Comparison of ENCODE assay signal across 14 cellular contexts in the genomic region with DNA sequence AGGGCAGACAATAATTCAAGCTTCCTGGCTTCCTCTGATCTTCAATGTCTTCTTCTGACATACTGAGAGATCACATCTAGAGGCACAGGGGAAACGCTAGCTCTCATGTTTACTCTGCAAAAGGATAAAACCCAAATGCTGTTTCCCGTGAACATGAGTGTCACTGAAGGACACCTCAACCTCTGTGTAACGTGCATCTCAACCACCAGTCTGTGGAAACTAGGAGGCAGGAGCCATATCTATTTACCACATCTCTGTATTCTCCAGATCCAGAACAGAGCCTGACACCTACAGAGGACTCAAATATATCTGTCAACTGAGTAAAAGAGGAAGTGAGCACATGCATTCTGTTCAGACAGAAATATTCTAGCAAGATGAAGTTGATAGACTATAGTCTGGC.
DNase-seq lines count a peak whose midpoint lies in the region; ATAC-seq and TF ChIP-seq lines count a peak whose summit lies in the region.
"Had no signal": no experiment of that assay in that cellular context is flagged by ENCODE, and none has a peak within 500 bp of the region (broad histone marks: within the 10 kb centered on the region; RNA-seq: fewer than 3 reads in every experiment).

No MANE protein-coding gene starts in this region.

- no peaks in the 10 kb centered on the region for H3K9me3 Mint-ChIP-seq in activated CD8-positive, alpha-beta T cell treated with anti-CD3 and anti-CD28 coated beads for 36 hours

- peaks cover 19% of the 10 kb centered on the region for H3K4me1 Mint-ChIP-seq in activated CD8-positive, alpha-beta T cell treated with anti-CD3 and anti-CD28 coated beads for 36 hours (ENCODE audit: low read depth)

- H3K36me3 Mint-ChIP-seq in activated CD8-positive, alpha-beta T cell treated with anti-CD3 and anti-CD28 coated beads for 36 hours (ENCODE audit: low read depth) = no peaks in the 10 kb centered on the region
- H3K36me3 Mint-ChIP-seq: CD8-positive, alpha-beta memory T cell had no signal

- TF ChIP-seq POLR2A in GM18505 (IDR thresholded peaks at IDR 0.05; ENCODE audit: borderline replicate concordance, extremely low read depth, insufficient read depth, insufficient read length) = no peak

- intact Hi-C loops in activated CD8-positive, alpha-beta T cell treated with anti-CD3 and anti-CD28 coated beads for 36 hours (cut with micrococcal nuclease) = no loop called here

- DNase-seq in activated CD8-positive, alpha-beta T cell treated with anti-CD3 and anti-CD28 coated beads for 36 hours = peak; percentile 24
- DNase-seq in caudate nucleus (lab: John Stamatoyannopoulos, UW) (no peak), iPS-NIHi11 (ENCODE audit: low spot score) (no peak), superior temporal gyrus (ENCODE audit: extremely low spot score) (no peak)
- DNase-seq: activated CD4-positive, alpha-beta T cell treated with anti-CD3 and anti-CD28 coated beads for 48 hours; CD8-positive, alpha-beta memory T cell; mucosa of descending colon; sigmoid colon; SJCRH30 had no signal

- H3K27ac ChIP-seq in caudate nucleus (ENCODE audit: low read depth, low read length) = no peak overlapping the region
- H3K27ac ChIP-seq: KMS-11, sigmoid colon, SJCRH30 had no signal

- H3K27me3 Mint-ChIP-seq in activated CD8-positive, alpha-beta T cell treated with anti-CD3 and anti-CD28 coated beads for 36 hours = peaks cover 3% of the 10 kb centered on the region

- no peak overlapping the region for H3K27ac Mint-ChIP-seq in activated CD8-positive, alpha-beta T cell treated with anti-CD3 and anti-CD28 coated beads for 36 hours
- H3K27ac Mint-ChIP-seq: CD8-positive, alpha-beta memory T cell had no signal

- peak; percentile 89 for ATAC-seq in GM18505 (IDR thresholded peaks at IDR 0.05; ENCODE audit: unreplicated experiment)
- peak; percentile 91 for ATAC-seq in GM21360 (IDR thresholded peaks at IDR 0.05; ENCODE audit: unreplicated experiment)
- ATAC-seq in HG03432 (IDR thresholded peaks at IDR 0.05; ENCODE audit: unreplicated experiment) = peak; percentile 90
- peak; percentile 64 for ATAC-seq in activated CD8-positive, alpha-beta T cell treated with anti-CD3 and anti-CD28 coated beads for 36 hours
- ATAC-seq in GM21381 (IDR thresholded peaks at IDR 0.05; ENCODE audit: unreplicated experiment) = no peak
- ATAC-seq: mucosa of descending colon had no signal

- no peak for TF ChIP-seq CTCF in activated CD8-positive, alpha-beta T cell treated with anti-CD3 and anti-CD28 coated beads for 36 hours (IDR thresholded peaks at IDR 0.05)

- H3K4me3 Mint-ChIP-seq in activated CD8-positive, alpha-beta T cell treated with anti-CD3 and anti-CD28 coated beads for 36 hours = no peak overlapping the region
- H3K4me3 Mint-ChIP-seq: CD8-positive, alpha-beta memory T cell had no signal

- POLR2A ChIA-PET in activated CD8-positive, alpha-beta T cell treated with anti-CD3 and anti-CD28 coated beads for 36 hours (lab: Charles Lee) = no interaction called here

- CTCF ChIA-PET in activated CD8-positive, alpha-beta T cell treated with anti-CD3 and anti-CD28 coated beads for 36 hours (lab: Charles Lee) = no interaction called here
